In the genomic region with DNA sequence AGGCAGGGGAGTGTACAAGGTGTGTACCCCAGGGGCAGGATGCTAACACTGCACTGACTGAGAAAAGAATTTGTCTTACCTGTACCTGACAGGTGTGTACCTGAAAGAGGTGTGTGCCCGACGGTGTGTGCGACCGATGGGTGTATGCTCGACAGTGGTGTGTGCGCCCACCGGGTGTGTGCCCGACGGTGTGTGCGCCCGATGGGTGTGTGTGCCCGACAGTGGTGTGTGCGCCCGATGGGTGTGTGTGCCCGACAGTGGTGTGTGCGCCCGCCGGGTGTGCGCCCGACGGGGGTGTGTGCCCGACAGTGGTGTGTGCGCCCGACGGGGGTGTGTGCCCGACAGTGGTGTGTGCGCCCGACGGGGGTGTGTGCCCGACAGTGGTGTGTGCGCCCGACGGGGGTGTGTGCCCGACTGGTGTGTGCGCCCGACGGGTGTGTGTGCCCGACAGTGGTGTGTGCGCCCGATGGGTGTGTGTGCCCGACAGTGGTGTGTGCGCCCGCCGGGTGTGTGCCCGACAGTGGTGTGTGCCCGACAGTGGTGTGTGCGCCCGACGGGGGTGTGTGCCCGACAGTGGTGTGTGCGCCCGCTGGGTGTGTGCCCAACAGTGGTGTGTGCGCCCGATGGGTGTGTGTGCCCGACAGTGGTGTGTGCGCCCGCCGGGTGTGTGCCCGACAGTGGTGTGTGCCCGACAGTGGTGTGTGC, we compare ENCODE assay signal across 1 cellular context.
TF ChIP-seq lines count a peak whose summit lies in the region.

No MANE protein-coding gene starts in this region.

TF ChIP-seq in K562, 482 proteins besides CTCF, POLR2A, EP300 and RAD21:
- peak; percentile 98 for TF ChIP-seq HNRNPL (IDR thresholded peaks at IDR 0.05; ENCODE audit: low read depth, low read length)
